8 cellular contexts compared by ENCODE assay signal in the genomic region with DNA sequence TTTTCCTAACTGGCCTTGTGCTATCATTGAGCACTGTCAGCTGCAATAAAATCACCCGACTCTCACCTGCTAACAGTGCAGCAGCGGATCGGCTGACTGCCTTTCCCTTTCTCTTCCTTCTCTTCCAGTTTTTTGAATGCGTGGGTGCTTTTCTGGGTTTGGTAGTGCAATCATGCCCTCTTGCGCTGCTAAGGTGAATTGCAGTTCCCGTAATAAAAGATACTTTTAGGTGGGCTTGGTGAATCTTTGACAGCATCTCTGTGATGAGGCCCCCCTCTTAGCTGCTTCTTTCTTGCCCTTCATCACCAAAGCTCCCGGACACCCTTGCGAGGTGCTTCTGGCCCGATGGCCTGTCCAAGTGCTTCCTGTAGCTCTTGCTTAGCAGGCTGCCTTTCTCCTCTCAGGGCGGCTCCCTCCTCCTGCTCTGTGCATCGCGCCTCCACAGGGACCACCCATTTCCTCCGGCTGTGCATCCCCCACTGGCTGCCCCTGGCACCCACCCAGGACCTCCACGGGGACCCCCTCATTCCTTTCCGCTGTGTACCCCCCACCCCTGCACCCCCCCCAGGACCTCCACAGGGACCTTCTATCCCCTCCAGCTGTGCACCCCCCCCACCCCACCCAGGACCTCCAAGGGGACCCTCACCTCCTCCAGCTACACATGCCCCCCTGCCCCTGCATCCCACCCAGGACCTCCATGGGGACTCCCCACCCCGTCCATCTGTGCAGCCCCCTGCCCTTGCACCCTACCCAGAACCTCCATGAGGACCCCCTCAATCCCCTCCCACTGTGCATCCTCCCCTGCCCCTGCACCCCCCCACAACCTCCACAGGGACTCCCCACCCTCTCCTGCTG. TPM values are rescaled to one million over a fixed set of nuclear protein-coding genes. Genes with fewer than 3 reads are reported as not detected.
DNase-seq lines count a peak whose midpoint lies in the region; TF ChIP-seq lines count a peak whose summit lies in the region.

No MANE protein-coding gene starts in this region.

- intact Hi-C loops in head of caudate nucleus (cut with DNase I), result loop anchor here (5.0 kb wide), 1 partner anchor 75 kb away; no protein-coding TSS in a partner anchor

- peaks cover 26% of the 10 kb centered on the region for H3K4me1 ChIP-seq in adipocyte (ENCODE audit: control insufficient read depth, insufficient read depth, low read length)

- H3K36me3 ChIP-seq in adipocyte (ENCODE audit: control insufficient read depth, insufficient read depth, low read length, severe bottlenecking) (no peaks in the 10 kb centered on the region), MG63 (no peaks in the 10 kb centered on the region)

- H3K36me3 Mint-ChIP-seq in progenitor cell of endocrine pancreas (ENCODE audit: insufficient read depth), result no peaks in the 10 kb centered on the region

- no peak overlapping the region for H3K27ac Mint-ChIP-seq in progenitor cell of endocrine pancreas

- H3K4me3 Mint-ChIP-seq in progenitor cell of endocrine pancreas (ENCODE audit: low read depth), result no peak overlapping the region

- peaks cover 13% of the 10 kb centered on the region for H3K27me3 ChIP-seq in adipocyte (replicated peaks; ENCODE audit: control insufficient read depth, insufficient read depth, low read length)
- no peaks in the 10 kb centered on the region for H3K27me3 ChIP-seq in MG63

- peak; percentile 87 for TF ChIP-seq CTCF in progenitor cell of endocrine pancreas (IDR thresholded peaks at IDR 0.05; ENCODE audit: unreplicated experiment)

- H3K4me3 ChIP-seq in adipocyte (ENCODE audit: low read length), result peak overlapping the region; percentile 54
- no peak overlapping the region for H3K4me3 ChIP-seq in MG63

- H3K9me3 ChIP-seq in adipocyte (ENCODE audit: control insufficient read depth, low read length) (no peaks in the 10 kb centered on the region), MG63 (no peaks in the 10 kb centered on the region)

- no peaks in the 10 kb centered on the region for H3K4me1 Mint-ChIP-seq in progenitor cell of endocrine pancreas (ENCODE audit: low read depth)

- peak; percentile 1 for DNase-seq in DMS153 (lab: John Stamatoyannopoulos, UW)
- peak; percentile 56 for DNase-seq in LHCN-M2 (ENCODE audit: low read depth)
- DNase-seq in RPMI8226, result peak; percentile 59
- peak; percentile 84 for DNase-seq in adipocyte (ENCODE audit: low read depth)
- DNase-seq in head of caudate nucleus, result peak in 41 of 42 donors; percentile 39 to 86 (median 66)
- DNase-seq in progenitor cell of endocrine pancreas (ENCODE audit: low spot score, unreplicated experiment), result peak; percentile 28
- DNase-seq in MG63, result no peak
- no peak for DNase-seq in NK-92 treated with Interleukin-12 subunit alpha and Interleukin-12 subunit beta, amount 100 ng/mL, for 24 hours (lab: John Stamatoyannopoulos, UW)

- no peaks in the 10 kb centered on the region for H3K9me3 Mint-ChIP-seq in progenitor cell of endocrine pancreas (ENCODE audit: low read depth)

- peak overlapping the region; percentile 9 for H3K9ac ChIP-seq in adipocyte (ENCODE audit: low read length)

- H3K27me3 Mint-ChIP-seq in progenitor cell of endocrine pancreas, result peaks cover 30% of the 10 kb centered on the region

RNA-seq across cellular contexts. Expression of a gene that starts 50.8 kb away (rescaled TPM):
- total RNA-seq in LHCN-M2 (2014; rRNA removed) (417 and 1,707 TPM in 2 replicates), progenitor cell of endocrine pancreas (1,626 and 1,662 TPM in 2 replicates)
- polyA plus RNA-seq in LHCN-M2 (2012), result 2,709 TPM
- 1,545 and 2,409 TPM in 2 replicates for total RNA-seq in MG63 (2014; rRNA removed; shearing (Covaris generic); ENCODE audit: low replicate concordance)

Comparison
In these comparisons a context has a peak if more than half of its experiments do, and no peak if none do; other contexts are left out.
1. DNase-seq: peak in DMS153 (single experiment), LHCN-M2 (single experiment), RPMI8226 (single experiment), adipocyte (single experiment), head of caudate nucleus (41 of 42) and progenitor cell of endocrine pancreas (single experiment); none in MG63 (single experiment) and NK-92 treated with Interleukin-12 subunit alpha and Interleukin-12 subunit beta, amount 100 ng/mL, for 24 hours (single experiment).